ENCODE assay signal across 24 cellular contexts in the genomic region with DNA sequence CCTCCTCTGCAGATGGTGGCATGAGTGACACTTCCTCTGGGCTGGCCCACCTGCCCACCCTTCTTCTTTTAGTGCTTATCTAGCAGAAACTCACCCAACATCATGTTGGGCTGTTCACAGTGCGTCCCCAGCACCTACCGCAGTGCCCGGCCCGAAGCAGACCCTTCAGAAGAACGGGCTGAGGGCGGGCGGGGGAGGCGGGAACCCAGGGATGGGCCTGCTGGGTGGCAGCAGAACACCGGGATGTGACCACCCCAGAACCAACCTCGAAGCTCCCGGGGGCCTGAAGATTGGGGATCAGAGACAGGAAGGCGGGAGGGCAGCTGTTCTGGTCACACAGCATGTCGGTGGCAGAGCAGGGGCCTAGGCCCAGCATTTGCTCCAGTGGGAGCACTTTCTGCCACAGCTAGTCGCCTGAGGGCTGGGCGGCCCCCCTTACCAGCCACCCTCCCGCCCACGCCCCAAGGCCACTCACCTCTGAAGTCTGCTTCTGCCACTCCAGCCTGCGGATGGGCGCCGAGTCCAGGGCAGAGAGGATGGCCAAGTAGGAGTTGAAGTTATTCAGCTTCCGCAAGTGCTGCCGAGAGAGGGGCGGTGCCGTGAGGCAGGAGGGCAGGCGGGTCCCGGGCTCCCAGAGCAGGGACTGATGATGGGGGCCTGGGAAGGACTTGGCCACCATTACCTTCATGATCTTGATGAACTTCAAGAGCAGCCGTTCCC. TPM values are rescaled to one million over a fixed set of nuclear protein-coding genes. Genes with fewer than 3 reads are reported as not detected.
DNase-seq lines count a peak whose midpoint lies in the region; ATAC-seq, FAIRE-seq and TF ChIP-seq lines count a peak whose summit lies in the region.
"Had no signal": no experiment of that assay in that cellular context is flagged by ENCODE, and none has a peak within 500 bp of the region (broad histone marks: within the 10 kb centered on the region; RNA-seq: fewer than 3 reads in every experiment).

No MANE protein-coding gene starts in this region.

- H3K4me1 Mint-ChIP-seq in T-helper 17 cell, result peaks cover 27% of the 10 kb centered on the region
- H3K4me1 Mint-ChIP-seq: neural progenitor cell had no signal

- H3K4me2 ChIP-seq in HepG2 (ENCODE audit: low read depth, low read length), result no peak overlapping the region
- H3K4me2 ChIP-seq: neural progenitor cell had no signal

- FAIRE-seq in HepG2 (lab: Jason Lieb, UNC), result no peak
- FAIRE-seq: HTR-8/SVneo, TTC549 had no signal

- intact Hi-C loops in right lobe of liver (cut with DNase I), result no loop called here
- intact Hi-C loops in HepG2 (cut with micrococcal nuclease; ENCODE audit: unreplicated experiment), result no loop called here
- intact Hi-C loops in aorta (cut with DNase I), result no loop called here

- CTCF ChIA-PET in HepG2 (lab: Yijun Ruan, JAX; ENCODE audit: low intra/inter-chr PET ratio, low total read pairs), result no interaction called here

- no peak overlapping the region for H2AFZ ChIP-seq in HepG2 (ENCODE audit: low read length)
- H2AFZ ChIP-seq: neural progenitor cell had no signal

- ATAC-seq in right lobe of liver, result no peak
- ATAC-seq in HepG2, result no peak
- ATAC-seq in T-helper 17 cell, result no peak
- ATAC-seq in aorta (ENCODE audit: low FRiP score), result no peak
- no peak for ATAC-seq in foreskin keratinocyte
- no peak for ATAC-seq in GM18498 (IDR thresholded peaks at IDR 0.05; ENCODE audit: unreplicated experiment)

- TF ChIP-seq EP300 in HepG2 (IDR thresholded peaks at IDR 0.05; ENCODE audit: low read depth in 2 of 2, low read length in 2 of 2) (no peak), HepG2 (CRISPR knock-in tag; IDR thresholded peaks at IDR 0.05; ENCODE audit: borderline replicate concordance) (no peak)

- in situ Hi-C loops in HepG2 (cut with HindIII; ENCODE audit: extremely low pct_ligation_motif_present, low pct_unique_long_range_greater_than_20kb), result loop anchor here (25.0 kb wide), 1 partner anchor 653 kb away; no protein-coding TSS in a partner anchor

- no peaks in the 10 kb centered on the region for H4K20me1 ChIP-seq in HepG2 (ENCODE audit: insufficient read depth, low read length)

- H3K27me3 Mint-ChIP-seq in T-helper 17 cell, result no peaks in the 10 kb centered on the region
- H3K27me3 Mint-ChIP-seq: activated CD4-positive, alpha-beta T cell treated with anti-CD3 and anti-CD28 coated beads for 36 hours; stimulated activated naive CD8-positive, alpha-beta T cell treated with anti-CD3 and anti-CD28 coated beads, Interleukin-15, Interleukin-2, amounts not matched to agents 100 ng/mL and 50 ng/mL, for 24 hours had no signal

- TF ChIP-seq POLR2A in right lobe of liver (IDR thresholded peaks at IDR 0.05) (no peak), HepG2 (IDR thresholded peaks at IDR 0.05; ENCODE audit: insufficient read depth in 1 of 2, low read depth in 2 of 2, low read length in 2 of 2) (no peak)

- H3K36me3 ChIP-seq in right lobe of liver, result peaks cover 0 to 52% (median 11%) of the 10 kb centered on the region in 4 donors
- peaks cover 15 to 61% of the 10 kb centered on the region in 2 experiments; a peak in 4 of 5 replicates for H3K36me3 ChIP-seq in HepG2 (replicated peaks in 1 of 2; ENCODE audit: control insufficient read depth in 1 of 2, insufficient read depth in 2 of 2, low read length in 2 of 2)
- peaks cover 0 to 19% of the 10 kb centered on the region in 2 donors for H3K36me3 ChIP-seq in aorta (ENCODE audit: control insufficient read depth in 1 of 2, insufficient read depth in 2 of 2, low read length in 1 of 2)
- H3K36me3 ChIP-seq: neural progenitor cell had no signal

- WGBS in right lobe of liver (ENCODE audit: insufficient coverage, low coverage, low lambda C conversion rate, missing lambda C conversion rate), result 86% methylated on average over 5 of the region's 27 CpGs
- WGBS in HepG2 (ENCODE audit: low lambda C conversion rate), result 100% methylated on average over 22 of the region's 27 CpGs
- 94% methylated on average over 27 of the region's 27 CpGs for WGBS in aorta, 2 donors

- H3K4me3 ChIP-seq in right lobe of liver (no peak overlapping the region), HepG2 (replicated peaks in 1 of 3; ENCODE audit: insufficient read depth in 1 of 3, low read depth in 2 of 3, low read length in 3 of 3) (no peak overlapping the region), aorta (ENCODE audit: low read length in 2 of 2) (no peak overlapping the region)
- H3K4me3 ChIP-seq: coronary artery, left ventricle myocardium inferior, neural progenitor cell, skin epidermis had no signal

- POLR2A ChIA-PET in HepG2 (lab: Yijun Ruan, JAX), result no interaction called here

- H3K4me3 Mint-ChIP-seq in T-helper 17 cell, result no peak overlapping the region
- H3K4me3 Mint-ChIP-seq: activated CD4-positive, alpha-beta T cell treated with anti-CD3 and anti-CD28 coated beads for 36 hours; H9; neural progenitor cell; stimulated activated naive CD8-positive, alpha-beta T cell treated with anti-CD3 and anti-CD28 coated beads, Interleukin-15, Interleukin-2, amounts not matched to agents 100 ng/mL and 50 ng/mL, for 24 hours had no signal

- H3K4me1 ChIP-seq in right lobe of liver (peaks cover 0 to 15% (median 6%) of the 10 kb centered on the region in 4 donors), HepG2 (ENCODE audit: insufficient read depth, low read length) (0 out of 2 replicates have a peak, but pooled peaks cover 6% of the 10 kb centered on the region), aorta (ENCODE audit: control insufficient read depth in 1 of 2, insufficient read depth in 2 of 2, low read length in 2 of 2) (no peaks in the 10 kb centered on the region), foreskin keratinocyte (no peaks in the 10 kb centered on the region)
- H3K4me1 ChIP-seq: neural progenitor cell had no signal

- H3K9me3 ChIP-seq in right lobe of liver (no peaks in the 10 kb centered on the region), HepG2 (ENCODE audit: low read length) (no peaks in the 10 kb centered on the region), T-helper 17 cell (ENCODE audit: control insufficient read depth, low read length, poor library complexity, severe bottlenecking) (no peaks in the 10 kb centered on the region), aorta (ENCODE audit: control insufficient read depth, low read length) (no peaks in the 10 kb centered on the region)
- H3K9me3 ChIP-seq: left ventricle myocardium inferior had no signal

- no TSS peak for BruUV-seq in HepG2 (replicated peaks; lab: Mats Ljungman, UMichigan)

- TF ChIP-seq CTCF in right lobe of liver (IDR thresholded peaks at IDR 0.05), result no peak
- TF ChIP-seq CTCF in HepG2 (CRISPR knock-in tag; IDR thresholded peaks at IDR 0.05), result no peak
- TF ChIP-seq CTCF in foreskin keratinocyte (conservative IDR thresholded peaks at IDR 0.05), result no peak

- H3K27me3 ChIP-seq in right lobe of liver, result no peaks in the 10 kb centered on the region
- no peaks in the 10 kb centered on the region for H3K27me3 ChIP-seq in HepG2 (ENCODE audit: control insufficient read depth in 1 of 2, insufficient read depth in 2 of 2, low read length in 2 of 2)
- H3K27me3 ChIP-seq in aorta (ENCODE audit: control insufficient read depth in 1 of 2, insufficient read depth in 2 of 2, low read length in 1 of 2), result no peaks in the 10 kb centered on the region
- H3K27me3 ChIP-seq in foreskin keratinocyte, result no peaks in the 10 kb centered on the region
- H3K27me3 ChIP-seq: neural progenitor cell had no signal

- H3K9ac ChIP-seq in HepG2 (ENCODE audit: insufficient read depth, low read depth, low read length), result no peak overlapping the region
- H3K9ac ChIP-seq: neural progenitor cell had no signal

- H3K27ac Mint-ChIP-seq in T-helper 17 cell, result peak overlapping the region; percentile 82
- H3K27ac Mint-ChIP-seq: neural progenitor cell had no signal

- no peak for TF ChIP-seq RAD21 in HepG2 (CRISPR knock-in tag; IDR thresholded peaks at IDR 0.05)

- peak in 2 of 3 donors; percentile 40 to 42 for DNase-seq in right lobe of liver
- DNase-seq in HepG2 (ENCODE audit: low spot score), result no peak
- DNase-seq in T-helper 17 cell, result no peak
- DNase-seq in islet precursor cell, result peak; percentile 49
- DNase-seq in aorta, result peak; percentile 38 to 59
- no peak for DNase-seq in kidney glomerular epithelial cell (lab: John Stamatoyannopoulos, UW)
- no peak for DNase-seq in foreskin keratinocyte
- DNase-seq: activated CD4-positive, alpha-beta T cell treated with anti-CD3 and anti-CD28 coated beads for 36 hours; H9; left ventricle myocardium inferior; midbrain; NCI-H1436; NCI-H2171 treated with DMSO at 0.1 percent for 48 hours; NCI-H69; trophoblast cell had no signal

- H3K36me3 Mint-ChIP-seq in T-helper 17 cell (ENCODE audit: low read depth), result peaks cover 6% of the 10 kb centered on the region

- H3K27ac ChIP-seq in right lobe of liver (no peak overlapping the region), HepG2 (ENCODE audit: extremely low read length, insufficient read depth, low read length) (no peak overlapping the region), aorta (ENCODE audit: low read depth in 1 of 2, low read length in 2 of 2) (no peak overlapping the region), foreskin keratinocyte (no peak overlapping the region)
- H3K27ac ChIP-seq: coronary artery, left ventricle myocardium inferior, neural progenitor cell had no signal

- H3K79me2 ChIP-seq in HepG2 (ENCODE audit: insufficient read depth, low read length), result no peaks in the 10 kb centered on the region

RNA-seq across cellular contexts. Expression of a gene that starts 38.7 kb away (rescaled TPM):
- total RNA-seq in right lobe of liver, result 1 to 10 TPM in 4 of 6 experiments, under 1 TPM in 2; 0.25 to 7.3 (median 2.4) TPM
- not detected in 2 replicates for total RNA-seq in HepG2 (2016; rRNA removed; fragmentation: Illumina TruSeq; extraction: Trizol)
- not detected in 2 replicates for total RNA-seq in HepG2 (2016; cell fraction: cytosol; rRNA removed; fragmentation: Illumina TruSeq; extraction: Trizol; ENCODE audit: low read depth)
- total RNA-seq in HepG2 (2016; cell fraction: insoluble cytoplasmic fraction; rRNA removed; fragmentation: Illumina TruSeq; extraction: Trizol), result not detected in 2 replicates
- not detected in 2 replicates for total RNA-seq in HepG2 (2016; cell fraction: membrane; rRNA removed; fragmentation: Illumina TruSeq; extraction: Trizol)
- total RNA-seq in HepG2 (2016; cell fraction: nucleus; rRNA removed; fragmentation: Illumina TruSeq; extraction: Trizol), result not detected in 2 replicates
- polyA plus RNA-seq in HepG2 (2011; rRNA removed), result not detected in 2 replicates
- not detected in 2 replicates for polyA plus RNA-seq in HepG2 (2011; cell fraction: cytosol; rRNA removed)
- polyA plus RNA-seq in HepG2 (2011; cell fraction: nucleus; rRNA removed), result not detected in 2 replicates
- polyA plus RNA-seq in HepG2 (2012), result not detected in 2 replicates
- polyA plus RNA-seq in HepG2 (2016; cell fraction: cytosol; fragmentation: Illumina TruSeq; extraction: Trizol; ENCODE audit: low read depth), result not detected in 2 replicates
- polyA plus RNA-seq in HepG2 (2016; cell fraction: insoluble cytoplasmic fraction; fragmentation: Illumina TruSeq; extraction: Trizol; ENCODE audit: low read depth), result not detected in 2 replicates
- not detected in 2 replicates for polyA plus RNA-seq in HepG2 (2016; cell fraction: membrane; fragmentation: Illumina TruSeq; extraction: Trizol; ENCODE audit: low read depth)
- not detected in 2 replicates for polyA plus RNA-seq in HepG2 (2016; cell fraction: nucleus; fragmentation: Illumina TruSeq; extraction: Trizol; ENCODE audit: insufficient read depth, low read depth)
- polyA minus RNA-seq in HepG2 (2011; rRNA and poly(A)+ RNA removed; ENCODE audit: low replicate concordance), result not detected in 2 replicates
- not detected in 2 replicates for polyA minus RNA-seq in HepG2 (2011; cell fraction: cytosol; rRNA and poly(A)+ RNA removed)
- not detected in 2 replicates for polyA minus RNA-seq in HepG2 (2011; cell fraction: nucleus; rRNA and poly(A)+ RNA removed)
- total RNA-seq in T-helper 17 cell, result not detected
- not detected for total RNA-seq in aorta
- polyA plus RNA-seq in aorta, result not detected
- total RNA-seq in foreskin keratinocyte, result not detected in 2 replicates
- polyA plus RNA-seq in foreskin keratinocyte, result not detected in 2 replicates
- total RNA-seq: activated CD4-positive, alpha-beta T cell treated with anti-CD3 and anti-CD28 coated beads for 36 hours; left ventricle myocardium inferior; M059J; pulmonary artery endothelial cell had no signal

RNA-seq across cellular contexts. Expression of a gene that starts 52.9 kb away (rescaled TPM):
- total RNA-seq in right lobe of liver (10 to 100 TPM; 18.4 to 32.1 (median 27.8) TPM), HepG2 (2016; rRNA removed; fragmentation: Illumina TruSeq; extraction: Trizol) (24.1 and 25.3 TPM in 2 replicates), T-helper 17 cell (10 to 100 TPM; 16.6 to 21.4 TPM), aorta (10 to 100 TPM; 24.5 to 28.3 TPM), foreskin keratinocyte (19.7 and 23.4 TPM in 2 replicates)
- 15.3 and 19.7 TPM in 2 replicates for total RNA-seq in HepG2 (2016; cell fraction: cytosol; rRNA removed; fragmentation: Illumina TruSeq; extraction: Trizol; ENCODE audit: low read depth)
- 23.3 and 24.1 TPM in 2 replicates for total RNA-seq in HepG2 (2016; cell fraction: insoluble cytoplasmic fraction; rRNA removed; fragmentation: Illumina TruSeq; extraction: Trizol)
- total RNA-seq in HepG2 (2016; cell fraction: membrane; rRNA removed; fragmentation: Illumina TruSeq; extraction: Trizol), result 33.2 and 36.4 TPM in 2 replicates
- total RNA-seq in HepG2 (2016; cell fraction: nucleus; rRNA removed; fragmentation: Illumina TruSeq; extraction: Trizol), result 15.4 and 16.5 TPM in 2 replicates
- polyA plus RNA-seq in HepG2 (2011; rRNA removed) (11.0 and 15.3 TPM in 2 replicates), aorta (10 to 100 TPM; 35.7 to 45.7 TPM), foreskin keratinocyte (25.0 and 26.8 TPM in 2 replicates)
- polyA plus RNA-seq in HepG2 (2011; cell fraction: cytosol; rRNA removed), result 14.5 and 15.9 TPM in 2 replicates
- polyA plus RNA-seq in HepG2 (2011; cell fraction: nucleus; rRNA removed), result 23.4 and 24.9 TPM in 2 replicates
- 12.9 and 14.6 TPM in 2 replicates for polyA plus RNA-seq in HepG2 (2012)
- 19.2 and 25.0 TPM in 2 replicates for polyA plus RNA-seq in HepG2 (2016; cell fraction: cytosol; fragmentation: Illumina TruSeq; extraction: Trizol; ENCODE audit: low read depth)
- polyA plus RNA-seq in HepG2 (2016; cell fraction: insoluble cytoplasmic fraction; fragmentation: Illumina TruSeq; extraction: Trizol; ENCODE audit: low read depth), result 27.5 and 27.7 TPM in 2 replicates
- polyA plus RNA-seq in HepG2 (2016; cell fraction: membrane; fragmentation: Illumina TruSeq; extraction: Trizol; ENCODE audit: low read depth), result 32.5 and 35.5 TPM in 2 replicates
- 32.5 and 35.4 TPM in 2 replicates for polyA plus RNA-seq in HepG2 (2016; cell fraction: nucleus; fragmentation: Illumina TruSeq; extraction: Trizol; ENCODE audit: insufficient read depth, low read depth)
- polyA minus RNA-seq in HepG2 (2011; rRNA and poly(A)+ RNA removed; ENCODE audit: low replicate concordance), result 11.4 and 48.7 TPM in 2 replicates
- 6.5 and 6.8 TPM in 2 replicates for polyA minus RNA-seq in HepG2 (2011; cell fraction: cytosol; rRNA and poly(A)+ RNA removed)
- polyA minus RNA-seq in HepG2 (2011; cell fraction: nucleus; rRNA and poly(A)+ RNA removed), result 8.3 and 8.5 TPM in 2 replicates

Comparison
In these comparisons a context has a peak if more than half of its experiments do, and no peak if none do; other contexts are left out.
1. DNase-seq: peak in right lobe of liver (2 of 3), islet precursor cell (single experiment) and aorta (2 of 2); none in HepG2 (single experiment), T-helper 17 cell (0 of 3), kidney glomerular epithelial cell (single experiment) and foreskin keratinocyte (0 of 2).